In the genomic region with DNA sequence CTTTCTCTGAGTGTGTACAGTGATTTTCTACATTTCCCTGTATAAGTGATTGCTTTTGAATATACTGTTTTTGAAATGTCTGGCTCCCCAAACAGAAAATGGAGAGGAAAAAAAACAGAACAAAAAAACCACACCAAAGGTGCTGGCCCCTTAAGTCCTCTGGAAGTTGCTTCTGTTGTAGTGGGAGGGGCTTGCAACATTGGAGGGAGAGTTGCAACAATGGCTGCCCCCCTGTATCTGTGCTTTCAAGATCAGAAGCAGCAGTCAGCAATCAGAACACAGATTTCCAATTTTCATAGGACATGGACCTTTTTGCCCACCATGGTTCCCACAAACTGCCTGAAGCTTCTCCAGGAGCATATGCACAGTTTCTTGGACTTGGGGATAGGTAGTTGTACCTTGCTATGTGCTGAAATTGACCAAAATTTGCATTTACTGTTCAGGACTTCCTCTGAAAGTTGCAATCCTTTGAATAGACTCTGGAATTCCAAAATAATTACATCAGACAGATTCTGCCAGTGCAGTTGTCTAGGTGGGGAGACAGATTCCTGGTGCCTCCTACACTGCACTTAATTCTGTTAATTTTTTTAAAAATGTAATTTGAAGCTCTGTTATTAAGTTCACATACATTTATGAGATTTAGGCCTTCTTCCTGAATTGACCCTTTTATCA, we compare ENCODE assay signal across 14 cellular contexts. TPM values are rescaled to one million over a fixed set of nuclear protein-coding genes. Genes with fewer than 3 reads are reported as not detected.
DNase-seq lines count a peak whose midpoint lies in the region; ATAC-seq lines count a peak whose summit lies in the region.
"Had no signal": no experiment of that assay in that cellular context is flagged by ENCODE, and none has a peak within 500 bp of the region (broad histone marks: within the 10 kb centered on the region; RNA-seq: fewer than 3 reads in every experiment).

No MANE protein-coding gene starts in this region.

- peaks cover 13% of the 10 kb centered on the region for H3K9me3 ChIP-seq in mesenchymal stem cell (ENCODE audit: control insufficient read depth, low read length)

- peak overlapping the region; percentile 3 for H4K8ac ChIP-seq in mesenchymal stem cell (ENCODE audit: low read length)

- H3K4ac ChIP-seq in mesenchymal stem cell (ENCODE audit: low read depth in 1 of 2, low read length in 2 of 2) = no peak overlapping the region

- no peak overlapping the region for H3K14ac ChIP-seq in mesenchymal stem cell (ENCODE audit: low read length in 2 of 2)

- H3K9ac ChIP-seq in mesenchymal stem cell (ENCODE audit: low read length) = peak overlapping the region; percentile 8

- no peak overlapping the region for H3K4me3 ChIP-seq in mesenchymal stem cell (ENCODE audit: insufficient read depth in 1 of 2, low read depth in 1 of 2, low read length in 2 of 2)
- H3K4me3 ChIP-seq: HAP-1, heart right ventricle had no signal

- H2AFZ ChIP-seq in mesenchymal stem cell (ENCODE audit: low read depth, low read length) = peak overlapping the region; percentile 82

- H4K91ac ChIP-seq in mesenchymal stem cell (ENCODE audit: low read length) = no peak overlapping the region

- H3K79me1 ChIP-seq in mesenchymal stem cell (replicated peaks; ENCODE audit: low read length, poor library complexity, severe bottlenecking) = no peaks in the 10 kb centered on the region

- H2BK120ac ChIP-seq in mesenchymal stem cell (ENCODE audit: low read depth, low read length) = no peak overlapping the region

- H3K4me2 ChIP-seq in mesenchymal stem cell (ENCODE audit: low read length, poor library complexity, severe bottlenecking) = peak overlapping the region; percentile 65

- no peak overlapping the region for H2BK15ac ChIP-seq in mesenchymal stem cell (ENCODE audit: low read depth, poor library complexity, severe bottlenecking)

- H2AK5ac ChIP-seq in mesenchymal stem cell (ENCODE audit: low read length, severe bottlenecking) = peak overlapping the region; percentile 76

- H3K36me3 ChIP-seq in mesenchymal stem cell (ENCODE audit: control insufficient read depth in 1 of 2, insufficient read depth in 2 of 2, low read depth in 1 of 2, low read length in 2 of 2) = peaks cover 7 to 50% of the 10 kb centered on the region in 2 experiments

- no peak overlapping the region for H2BK12ac ChIP-seq in mesenchymal stem cell (ENCODE audit: low read length in 2 of 2)

- H2BK5ac ChIP-seq in mesenchymal stem cell (ENCODE audit: low read depth, low read length, poor library complexity, severe bottlenecking) = peak overlapping the region; percentile 91

- DNase-seq in EL (peak; percentile 43), astrocyte of the hippocampus (ENCODE audit: low read depth, low spot score) (peak; percentile 42), mesenchymal stem cell (peak; percentile 33), NCI-H69 (lab: John Stamatoyannopoulos, UW) (no peak), AML-193 (lab: John Stamatoyannopoulos, UW) (no peak)
- DNase-seq: effector CD4-positive, alpha-beta T cell; heart right ventricle; NCI-H2171 treated with DMSO at 0.1 percent for 48 hours; PC-3 had no signal

- no peaks in the 10 kb centered on the region for H3K27me3 ChIP-seq in mesenchymal stem cell (ENCODE audit: control insufficient read depth in 1 of 2, insufficient read depth in 1 of 2, low read length in 2 of 2)
- H3K27me3 ChIP-seq: heart right ventricle had no signal

- no peak overlapping the region for H3K23ac ChIP-seq in mesenchymal stem cell (ENCODE audit: low read length in 2 of 2)

- peak overlapping the region; percentile 93 for H3K27ac ChIP-seq in mesenchymal stem cell (ENCODE audit: low read length, poor library complexity, severe bottlenecking)
- H3K27ac ChIP-seq: C4-2B, heart right ventricle had no signal

- H3K4me1 ChIP-seq in mesenchymal stem cell (ENCODE audit: control insufficient read depth, insufficient read depth, low read depth, low read length) = peaks cover 8% of the 10 kb centered on the region

- H3K18ac ChIP-seq in mesenchymal stem cell (ENCODE audit: low read depth in 1 of 2, low read length in 2 of 2) = no peak overlapping the region

- peak; percentile 56 for ATAC-seq in HG02885 (IDR thresholded peaks at IDR 0.05; ENCODE audit: poor library complexity, unreplicated experiment)
- ATAC-seq in HG02642 (IDR thresholded peaks at IDR 0.05; ENCODE audit: poor library complexity, unreplicated experiment) = no peak
- no peak for ATAC-seq in HG02763 (IDR thresholded peaks at IDR 0.05; ENCODE audit: unreplicated experiment)
- ATAC-seq: heart right ventricle, PC-3 had no signal

RNA-seq across cellular contexts. Expression of a gene that starts 13.8 kb away (rescaled TPM):
- 12.7 TPM for polyA plus RNA-seq in mesenchymal stem cell (2013, experiment 1 of 2)
- polyA plus RNA-seq in mesenchymal stem cell (2013, experiment 2 of 2) = 12.8 TPM

RNA-seq across cellular contexts. Expression of a gene that starts 14.0 kb away (rescaled TPM):
- polyA plus RNA-seq in mesenchymal stem cell (2013, experiment 1 of 2) = 22.4 TPM
- polyA plus RNA-seq in mesenchymal stem cell (2013, experiment 2 of 2) = 22.9 TPM

RNA-seq across cellular contexts. Expression of a gene that starts 33.1 kb away (rescaled TPM):
- polyA plus RNA-seq in mesenchymal stem cell (2013, experiment 1 of 2) = 38.4 TPM
- polyA plus RNA-seq in mesenchymal stem cell (2013, experiment 2 of 2) = 35.9 TPM

RNA-seq across cellular contexts. Expression of a gene that starts 39.2 kb away (rescaled TPM):
- polyA plus RNA-seq in mesenchymal stem cell (2013, experiment 1 of 2) = 6.3 TPM
- 6.3 TPM for polyA plus RNA-seq in mesenchymal stem cell (2013, experiment 2 of 2)

Comparison
In these comparisons a context has a peak if more than half of its experiments do, and no peak if none do; other contexts are left out.
1. DNase-seq: peak in EL (single experiment), astrocyte of the hippocampus (single experiment) and mesenchymal stem cell (single experiment); none in NCI-H69 (single experiment) and AML-193 (0 of 2).